ENCODE assay signal across 8 cellular contexts in genomic region chr22:17638182-17638431, GRCh38. TPM values are rescaled to one million over a fixed set of nuclear protein-coding genes. Genes with fewer than 3 reads are reported as not detected.
DNase-seq lines count a peak whose midpoint lies in the region; ATAC-seq and TF ChIP-seq lines count a peak whose summit lies in the region.

No MANE protein-coding gene starts in this region.

- no peaks in the 10 kb centered on the region for H3K9me3 ChIP-seq in HCT116 (ENCODE audit: control insufficient read depth in 1 of 2, insufficient read depth in 1 of 2, low read depth in 1 of 2, low read length in 2 of 2)
- H3K9me3 ChIP-seq in colonic mucosa = no peaks in the 10 kb centered on the region
- no peaks in the 10 kb centered on the region for H3K9me3 ChIP-seq in aorta (ENCODE audit: control insufficient read depth, low read length)

- CTCF ChIA-PET in HCT116 (lab: Charles Lee) = no interaction called here

- H3K4me2 ChIP-seq in HCT116 (ENCODE audit: low read length) = peak overlapping the region; percentile 97

- H3K9ac ChIP-seq in HCT116 (ENCODE audit: low read length) (peak overlapping the region; percentile 95), colonic mucosa (ENCODE audit: low read depth in 2 of 2, low read length in 2 of 2) (peak overlapping the region; percentile 94 to 100)

- H3K27me3 Mint-ChIP-seq in mesothelial cell of epicardium (ENCODE audit: low read depth) = no peaks in the 10 kb centered on the region

- H3K27ac ChIP-seq in HCT116 (ENCODE audit: low read depth, low read length) = peak overlapping the region; percentile 92
- H3K27ac ChIP-seq in colonic mucosa = peak overlapping the region; percentile 97
- peak overlapping the region; percentile 64 to 97 for H3K27ac ChIP-seq in aorta (ENCODE audit: low read depth in 1 of 2, low read length in 2 of 2)

- H3K36me3 Mint-ChIP-seq in mesothelial cell of epicardium = peaks cover 6% of the 10 kb centered on the region

- H4K20me1 ChIP-seq in HCT116 (ENCODE audit: insufficient read depth) = no peaks in the 10 kb centered on the region

- 0 to 1% methylated on average over 10 of the region's 10 CpGs for WGBS in aorta, 2 donors

- H2AFZ ChIP-seq in HCT116 (ENCODE audit: low read depth, low read length, poor library complexity, severe bottlenecking) = no peak overlapping the region

- H3K79me2 ChIP-seq in HCT116 (ENCODE audit: insufficient read depth, low read length) = peaks cover 38% of the 10 kb centered on the region

- no TSS peak for BruUV-seq in HCT116 (replicated peaks; lab: Mats Ljungman, UMichigan)

- DNase-seq in activated CD4-positive, CD25-positive, alpha-beta regulatory T cell (lab: John Stamatoyannopoulos, UW) = no peak
- DNase-seq in HCT116 (ENCODE audit: low read depth, low spot score) (no peak), NCI-H2171 (lab: John Stamatoyannopoulos, UW) (peak; percentile 52), colonic mucosa (no peak), mesothelial cell of epicardium (ENCODE audit: low spot score in 2 of 2, unreplicated experiment in 2 of 2) (no peak), aorta (no peak), mucosa of gallbladder (ENCODE audit: low spot score) (no peak)

- no peak for TF ChIP-seq CTCF in HCT116 (IDR thresholded peaks at IDR 0.05 in 2 of 3, conservative IDR thresholded peaks at IDR 0.05 in 1 of 3; ENCODE audit: borderline replicate concordance in 1 of 3, insufficient read depth in 1 of 3, low read depth in 2 of 3, low read length in 2 of 3)
- TF ChIP-seq CTCF in colonic mucosa (IDR thresholded peaks at IDR 0.05) = no peak
- no peak for TF ChIP-seq CTCF in mesothelial cell of epicardium (IDR thresholded peaks at IDR 0.05; ENCODE audit: unreplicated experiment)

- no peaks in the 10 kb centered on the region for H3K27me3 ChIP-seq in HCT116 (ENCODE audit: insufficient read depth, low read length)
- no peaks in the 10 kb centered on the region for H3K27me3 ChIP-seq in colonic mucosa
- H3K27me3 ChIP-seq in aorta (ENCODE audit: control insufficient read depth in 1 of 2, insufficient read depth in 2 of 2, low read length in 1 of 2) = no peaks in the 10 kb centered on the region

- peak overlapping the region; percentile 99 for H3K27ac Mint-ChIP-seq in mesothelial cell of epicardium

- no peaks in the 10 kb centered on the region for H3K9me2 ChIP-seq in HCT116 (ENCODE audit: insufficient read depth)

- no peak; the same call in 1 of the 2 replicates for TF ChIP-seq RAD21 in HCT116 (IDR thresholded peaks at IDR 0.05; ENCODE audit: low read depth)

- no peak for TF ChIP-seq POLR2A in HCT116 (IDR thresholded peaks at IDR 0.05; ENCODE audit: borderline replicate concordance, extremely low read depth, insufficient read depth, insufficient read length)

- H3K36me3 ChIP-seq in HCT116 (ENCODE audit: control insufficient read depth in 1 of 2, insufficient read depth in 2 of 2, low read length in 2 of 2) = no peaks in the 10 kb centered on the region
- H3K36me3 ChIP-seq in colonic mucosa = no peaks in the 10 kb centered on the region
- H3K36me3 ChIP-seq in aorta (ENCODE audit: control insufficient read depth in 1 of 2, insufficient read depth in 2 of 2, low read length in 1 of 2) = no peaks in the 10 kb centered on the region

- peaks cover 25% of the 10 kb centered on the region for H3K4me1 Mint-ChIP-seq in mesothelial cell of epicardium

- intact Hi-C loops in HCT116 (cut with micrococcal nuclease) = no loop called here
- intact Hi-C loops in colonic mucosa (cut with DNase I) = no loop called here
- intact Hi-C loops in aorta (cut with DNase I) = loop anchor here in 1 of 2 donors (5.0 kb wide), 1 partner anchor 466 kb away; no protein-coding TSS in a partner anchor

- H3K4me3 ChIP-seq in HCT116 (replicated peaks in 1 of 2; ENCODE audit: low read depth in 1 of 2, low read length in 2 of 2) (peak overlapping the region; percentile 83 to 87), colonic mucosa (peak overlapping the region; percentile 73), aorta (ENCODE audit: low read length in 2 of 2) (peak overlapping the region; percentile 44 to 55)

- RAD21 ChIA-PET in HCT116 (lab: Charles Lee; ENCODE audit: low non-redundant PET in 1 of 2, low total read pairs in 2 of 2, uncharacterized antibody in 2 of 2, unreplicated experiment in 2 of 2) = no interaction called here

- H3K4me3 Mint-ChIP-seq in mesothelial cell of epicardium = peak overlapping the region; percentile 86

- H3K4me1 ChIP-seq in HCT116 (ENCODE audit: control insufficient read depth in 1 of 2, insufficient read depth in 2 of 2, low read length in 2 of 2) (peaks cover 23 to 36% of the 10 kb centered on the region in 2 experiments), colonic mucosa (no peaks in the 10 kb centered on the region), aorta (ENCODE audit: control insufficient read depth in 1 of 2, insufficient read depth in 2 of 2, low read length in 2 of 2) (no peaks in the 10 kb centered on the region)

- POLR2A ChIA-PET in HCT116 (lab: Charles Lee) = no interaction called here

- H3K9me3 Mint-ChIP-seq in mesothelial cell of epicardium = no peaks in the 10 kb centered on the region

- peak; percentile 4 for ATAC-seq in activated CD4-positive, CD25-positive, alpha-beta regulatory T cell treated with anti-CD3 and anti-CD28 coated beads, Interleukin-2, amount 50 U/mL, for 24 hours
- ATAC-seq in HCT116 (peak; percentile 53), aorta (ENCODE audit: low FRiP score) (peak; percentile 77)

TF ChIP-seq in HCT116, 20 proteins besides CTCF, POLR2A, EP300 and RAD21:
- TF ChIP-seq, protein P1, sequence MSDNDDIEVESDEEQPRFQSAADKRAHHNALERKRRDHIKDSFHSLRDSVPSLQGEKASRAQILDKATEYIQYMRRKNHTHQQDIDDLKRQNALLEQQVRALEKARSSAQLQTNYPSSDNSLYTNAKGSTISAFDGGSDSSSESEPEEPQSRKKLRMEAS (IDR thresholded peaks at IDR 0.05) = no peak
- TF ChIP-seq ZFX (IDR thresholded peaks at IDR 0.05) (no peak), SRF (IDR thresholded peaks at IDR 0.05; ENCODE audit: low read depth) (no peak), EZH2phosphoT487 (IDR thresholded peaks at IDR 0.05; ENCODE audit: borderline replicate concordance) (no peak), CEBPB (IDR thresholded peaks at IDR 0.05; ENCODE audit: low read depth) (no peak), EGR1 (IDR thresholded peaks at IDR 0.05; ENCODE audit: low read depth) (no peak), CBX3 (IDR thresholded peaks at IDR 0.05; ENCODE audit: low read depth) (no peak), ZNF274 (IDR thresholded peaks at IDR 0.05; ENCODE audit: low read depth, low read length) (no peak), SIN3A (IDR thresholded peaks at IDR 0.05; ENCODE audit: low read depth) (no peak), ZBTB33 (IDR thresholded peaks at IDR 0.05; ENCODE audit: extremely low read depth, insufficient replicate concordance, low read length) (no peak)

RNA-seq across cellular contexts. Expression of gene BCL2L13, which starts 0.5 kb away (rescaled TPM):
- total RNA-seq in HCT116 (2021; ENCODE audit: unreplicated experiment) (38.6 TPM), colonic mucosa (10 to 100 TPM; 44.9 to 47.2 TPM), mesothelial cell of epicardium (30.4 to 33.9 TPM (median 30.8 TPM) in 3 replicates), aorta (10 to 100 TPM; 31.7 to 39.9 TPM), mucosa of gallbladder (53.9 TPM)
- 27.0 and 29.0 TPM in 2 replicates for polyA plus RNA-seq in HCT116 (2012)
- polyA plus RNA-seq in aorta = 10 to 100 TPM; 22.8 to 24.3 TPM

RNA-seq across cellular contexts. Expression of gene ATP6V1E1, which starts 9.6 kb away (rescaled TPM):
- total RNA-seq in HCT116 (2021; ENCODE audit: unreplicated experiment) (107 TPM), colonic mucosa (10 to 100 TPM; 87.2 to 98.4 TPM), mesothelial cell of epicardium (52.6 to 54.1 TPM (median 53.2 TPM) in 3 replicates), aorta (100 to 1,000 TPM in 1 of 2 donors, 10 to 100 TPM in 1; 93.0 to 116 TPM), mucosa of gallbladder (114 TPM)
- polyA plus RNA-seq in HCT116 (2012) = 85.3 and 106 TPM in 2 replicates
- 100 to 1,000 TPM; 137 to 163 TPM for polyA plus RNA-seq in aorta

Comparison
In these comparisons a context has a peak if more than half of its experiments do, and no peak if none do; other contexts are left out.
1. ATAC-seq: peak in every context shown above with its lines; median percentile 77 in aorta; 53 in HCT116; 4 in activated CD4-positive, CD25-positive, alpha-beta regulatory T cell treated with anti-CD3 and anti-CD28 coated beads, Interleukin-2, amount 50 U/mL, for 24 hours.